In genomic region chr17:17343160-17343735, GRCh38 we compare ENCODE assay signal across 1 cellular context.
TF ChIP-seq lines count a peak whose summit lies in the region.

No MANE protein-coding gene starts in this region.

TF ChIP-seq in H1, 55 proteins besides CTCF, POLR2A, EP300 and RAD21:
- TF ChIP-seq RXRA (IDR thresholded peaks at IDR 0.05; ENCODE audit: insufficient read depth, low read depth, low read length) (no peak), CTBP2 (IDR thresholded peaks at IDR 0.05; ENCODE audit: borderline replicate concordance, insufficient read depth, insufficient read length, low read length) (no peak), BCL11A (IDR thresholded peaks at IDR 0.05; ENCODE audit: low read depth in 2 of 2, low read length in 2 of 2) (no peak), ATF2 (IDR thresholded peaks at IDR 0.05; ENCODE audit: low read length) (no peak), RNF2 (IDR thresholded peaks at IDR 0.05; ENCODE audit: borderline replicate concordance, low read depth, low read length, missing control alignments, poor library complexity, severe bottlenecking) (no peak), KDM5A (IDR thresholded peaks at IDR 0.05; ENCODE audit: low read length) (no peak), ASH2L (IDR thresholded peaks at IDR 0.05; ENCODE audit: low read length) (no peak), SIRT6 (IDR thresholded peaks at IDR 0.05; ENCODE audit: low read length) (no peak), FOSL1 (IDR thresholded peaks at IDR 0.05; ENCODE audit: insufficient read depth, low read depth, low read length) (no peak), CEBPB (IDR thresholded peaks at IDR 0.05; ENCODE audit: low read depth, low read length) (no peak), KDM4A (IDR thresholded peaks at IDR 0.05; ENCODE audit: low read depth, low read length, severe bottlenecking) (no peak)
